8 cellular contexts compared by ENCODE assay signal in genomic region chr5:107476783-107477182, GRCh38.
DNase-seq lines count a peak whose midpoint lies in the region; ATAC-seq, FAIRE-seq and TF ChIP-seq lines count a peak whose summit lies in the region.

No MANE protein-coding gene starts in this region.

- H3K4me3 Mint-ChIP-seq in CD8-positive, alpha-beta T cell, result peak overlapping the region; percentile 40
- no peak overlapping the region for H3K4me3 Mint-ChIP-seq in activated CD8-positive, alpha-beta T cell treated with anti-CD3 and anti-CD28 coated beads for 36 hours

- peak; percentile 92 for FAIRE-seq in GM19239 (lab: Jason Lieb, UNC)

- H3K4me1 Mint-ChIP-seq in CD8-positive, alpha-beta T cell (ENCODE audit: low read depth), result peaks cover 12% of the 10 kb centered on the region
- H3K4me1 Mint-ChIP-seq in activated CD8-positive, alpha-beta T cell treated with anti-CD3 and anti-CD28 coated beads for 36 hours (ENCODE audit: low read depth), result peaks cover 3% of the 10 kb centered on the region

- no peaks in the 10 kb centered on the region for H3K27me3 ChIP-seq in CD8-positive, alpha-beta T cell (ENCODE audit: insufficient read depth, low read length)
- H3K27me3 ChIP-seq in mucosa of rectum (ENCODE audit: control insufficient read depth in 2 of 2, insufficient read depth in 2 of 2, low read length in 2 of 2), result no peaks in the 10 kb centered on the region

- H3K4me1 ChIP-seq in CD8-positive, alpha-beta T cell (ENCODE audit: insufficient read depth, low read length), result peaks cover 13% of the 10 kb centered on the region
- peaks cover 5 to 31% of the 10 kb centered on the region in 2 donors for H3K4me1 ChIP-seq in mucosa of rectum (ENCODE audit: control insufficient read depth in 2 of 2, insufficient read depth in 2 of 2, low read length in 2 of 2)

- peak; percentile 67 for ATAC-seq in CD8-positive, alpha-beta T cell
- peak; percentile 78 for ATAC-seq in HG03139 (IDR thresholded peaks at IDR 0.05; ENCODE audit: unreplicated experiment)
- ATAC-seq in activated CD8-positive, alpha-beta T cell treated with anti-CD3 and anti-CD28 coated beads for 36 hours, result peak; percentile 84

- intact Hi-C loops in CD8-positive, alpha-beta T cell (cut with DNase I, micrococcal nuclease), result no loop called here
- intact Hi-C loops in activated CD8-positive, alpha-beta T cell treated with anti-CD3 and anti-CD28 coated beads for 36 hours (cut with micrococcal nuclease), result no loop called here

- H3K9me3 ChIP-seq in CD8-positive, alpha-beta T cell (ENCODE audit: low read length), result no peaks in the 10 kb centered on the region
- no peaks in the 10 kb centered on the region for H3K9me3 ChIP-seq in mucosa of rectum (ENCODE audit: control insufficient read depth in 2 of 2, low read length in 2 of 2)

- H3K9me3 Mint-ChIP-seq in CD8-positive, alpha-beta T cell, result no peaks in the 10 kb centered on the region
- H3K9me3 Mint-ChIP-seq in activated CD8-positive, alpha-beta T cell treated with anti-CD3 and anti-CD28 coated beads for 36 hours, result no peaks in the 10 kb centered on the region

- H3K27ac Mint-ChIP-seq in CD8-positive, alpha-beta T cell, result peak overlapping the region; percentile 88
- H3K27ac Mint-ChIP-seq in activated CD8-positive, alpha-beta T cell treated with anti-CD3 and anti-CD28 coated beads for 36 hours, result peak overlapping the region; percentile 65

- POLR2A ChIA-PET in CD8-positive, alpha-beta T cell (lab: Charles Lee), result interaction anchor here (0.7 kb wide), 1 partner anchor 84 kb away, joined by 6 read pairs; no protein-coding TSS in a partner anchor
- POLR2A ChIA-PET in activated CD8-positive, alpha-beta T cell treated with anti-CD3 and anti-CD28 coated beads for 36 hours (lab: Charles Lee), result interaction anchor here (0.7 kb wide), 1 partner anchor 14 kb away, joined by 3 read pairs; no protein-coding TSS in a partner anchor

- H3K27ac ChIP-seq in CD8-positive, alpha-beta T cell (ENCODE audit: low read depth, low read length), result peak overlapping the region; percentile 61
- H3K27ac ChIP-seq in mucosa of rectum (ENCODE audit: low read depth in 2 of 2, low read length in 2 of 2), result peak overlapping the region; percentile 38 to 58

- peak in 3 of 7 experiments; percentile 8 to 32 (median 24) for DNase-seq in CD8-positive, alpha-beta T cell
- DNase-seq in GM19239 (ENCODE audit: insufficient read length, low spot score) (peak; percentile 27), T1000 (lab: John Stamatoyannopoulos, UW) (no peak), HK-2 (ENCODE audit: unreplicated experiment) (no peak)
- DNase-seq in activated CD8-positive, alpha-beta T cell treated with anti-CD3 and anti-CD28 coated beads for 36 hours, result peak; percentile 36
- no peak for DNase-seq in activated CD8-positive, alpha-beta memory T cell treated with anti-CD3 and anti-CD28 coated beads for 24 hours

- no peaks in the 10 kb centered on the region for H3K36me3 ChIP-seq in CD8-positive, alpha-beta T cell (ENCODE audit: insufficient read depth, low read length)
- no peaks in the 10 kb centered on the region for H3K36me3 ChIP-seq in mucosa of rectum (ENCODE audit: control insufficient read depth in 2 of 2, insufficient read depth in 2 of 2, low read length in 2 of 2)

- H3K4me3 ChIP-seq in CD8-positive, alpha-beta T cell (ENCODE audit: low read depth, low read length), result no peak overlapping the region
- H3K4me3 ChIP-seq in mucosa of rectum (ENCODE audit: low read length in 2 of 2), result no peak overlapping the region

- H3K9ac ChIP-seq in mucosa of rectum (ENCODE audit: low read depth in 1 of 2, low read length in 2 of 2), result peak overlapping the region in 1 of 2 donors; percentile 22

- no peak for TF ChIP-seq CTCF in CD8-positive, alpha-beta T cell (IDR thresholded peaks at IDR 0.05)
- TF ChIP-seq CTCF in activated CD8-positive, alpha-beta T cell treated with anti-CD3 and anti-CD28 coated beads for 36 hours (IDR thresholded peaks at IDR 0.05), result no peak

- H3K27me3 Mint-ChIP-seq in CD8-positive, alpha-beta T cell (ENCODE audit: low read depth), result peaks cover 2% of the 10 kb centered on the region
- H3K27me3 Mint-ChIP-seq in activated CD8-positive, alpha-beta T cell treated with anti-CD3 and anti-CD28 coated beads for 36 hours, result peaks cover 5% of the 10 kb centered on the region

- CTCF ChIA-PET in CD8-positive, alpha-beta T cell (lab: Charles Lee), result interaction anchor here (1.1 kb wide), 1 partner anchor 95 kb away, joined by 3 read pairs; no protein-coding TSS in a partner anchor
- CTCF ChIA-PET in activated CD8-positive, alpha-beta T cell treated with anti-CD3 and anti-CD28 coated beads for 36 hours (lab: Charles Lee), result no interaction called here

- no peaks in the 10 kb centered on the region for H3K36me3 Mint-ChIP-seq in CD8-positive, alpha-beta T cell
- H3K36me3 Mint-ChIP-seq in activated CD8-positive, alpha-beta T cell treated with anti-CD3 and anti-CD28 coated beads for 36 hours (ENCODE audit: low read depth), result no peaks in the 10 kb centered on the region

Comparison
In these comparisons a context has a peak if more than half of its experiments do, and no peak if none do; other contexts are left out.
1. DNase-seq: peak in GM19239 (single experiment) and activated CD8-positive, alpha-beta T cell treated with anti-CD3 and anti-CD28 coated beads for 36 hours (single experiment); none in T1000 (single experiment), activated CD8-positive, alpha-beta memory T cell treated with anti-CD3 and anti-CD28 coated beads for 24 hours (single experiment) and HK-2 (single experiment).
2. Peak in every context shown above with its lines, with median percentiles within 50 percentile points of each other: ATAC-seq.